In the genomic region with DNA sequence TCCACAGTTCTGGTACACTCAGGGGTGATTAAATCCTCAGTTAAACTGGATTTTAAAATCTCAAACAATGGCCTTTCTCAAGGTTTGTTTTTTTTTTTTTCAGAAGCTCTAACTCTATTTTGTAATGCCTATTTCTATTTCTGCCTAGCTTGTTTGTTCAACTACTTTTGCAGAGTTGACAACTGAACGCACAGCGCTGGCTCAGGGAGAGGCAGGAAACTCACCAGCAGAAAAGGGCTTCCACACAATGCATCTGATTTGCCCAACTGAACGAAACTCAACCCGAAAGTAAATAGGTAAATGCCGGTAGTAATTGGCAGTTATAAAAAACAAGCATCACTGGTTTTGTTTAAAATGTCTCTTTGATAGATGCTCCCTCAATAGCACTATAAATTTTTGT, we compare ENCODE assay signal across 17 cellular contexts.
"Had no signal": no experiment of that assay in that cellular context is flagged by ENCODE, and none has a peak within 500 bp of the region (broad histone marks: within the 10 kb centered on the region; RNA-seq: fewer than 3 reads in every experiment).

No MANE protein-coding gene starts in this region.

- DNase-seq: activated CD4-positive, alpha-beta T cell treated with anti-CD3 and anti-CD28 coated beads for 48 hours; activated CD4-positive, alpha-beta T cell treated with anti-CD3 and anti-CD28 coated beads, Interleukin-2, amount 50 U/mL, for 4 hours; activated CD4-positive, CD25-positive, alpha-beta regulatory T cell treated with anti-CD3 and anti-CD28 coated beads, Interleukin-2, amount 50 U/mL, for 72 hours; activated CD8-positive, alpha-beta memory T cell treated with anti-CD3 and anti-CD28 coated beads, Interleukin-2, amount 50 U/mL, for 48 hours; activated CD8-positive, alpha-beta T cell treated with anti-CD3 and anti-CD28 coated beads, Interleukin-2, amount 10 ng/mL, durations not matched to agents 7 days and 5 days; activated effector memory CD4-positive, alpha-beta T cell treated with Interleukin-2 at 50 U/mL for 16 hours; activated naive CD4-positive, alpha-beta T cell; activated naive CD8-positive, alpha-beta T cell treated with anti-CD3 and anti-CD28 coated beads, Interleukin-2, amount 50 U/mL, for 24 hours; activated T-cell treated with anti-CD3 and anti-CD28 coated beads, Interleukin-2, amount 50 U/mL, for 1 hour; amniotic stem cell; IMR-90; Kasumi-1; KBM-7; NCI-H1048; NCI-H1930; SHP77 treated with DMSO at 0.1 percent for 48 hours had no signal

- ATAC-seq: activated CD8-positive, alpha-beta T cell treated with anti-CD3 and anti-CD28 coated beads, Interleukin-2, amount 10 ng/mL, durations not matched to agents 7 days and 5 days; activated naive CD4-positive, alpha-beta T cell treated with anti-CD3 and anti-CD28 coated beads, Interleukin-2, amount 50 U/mL, for 72 hours; activated naive CD8-positive, alpha-beta T cell treated with anti-CD3 and anti-CD28 coated beads, Interleukin-2, amount 50 U/mL, for 24 hours had no signal
